In the genomic region with DNA sequence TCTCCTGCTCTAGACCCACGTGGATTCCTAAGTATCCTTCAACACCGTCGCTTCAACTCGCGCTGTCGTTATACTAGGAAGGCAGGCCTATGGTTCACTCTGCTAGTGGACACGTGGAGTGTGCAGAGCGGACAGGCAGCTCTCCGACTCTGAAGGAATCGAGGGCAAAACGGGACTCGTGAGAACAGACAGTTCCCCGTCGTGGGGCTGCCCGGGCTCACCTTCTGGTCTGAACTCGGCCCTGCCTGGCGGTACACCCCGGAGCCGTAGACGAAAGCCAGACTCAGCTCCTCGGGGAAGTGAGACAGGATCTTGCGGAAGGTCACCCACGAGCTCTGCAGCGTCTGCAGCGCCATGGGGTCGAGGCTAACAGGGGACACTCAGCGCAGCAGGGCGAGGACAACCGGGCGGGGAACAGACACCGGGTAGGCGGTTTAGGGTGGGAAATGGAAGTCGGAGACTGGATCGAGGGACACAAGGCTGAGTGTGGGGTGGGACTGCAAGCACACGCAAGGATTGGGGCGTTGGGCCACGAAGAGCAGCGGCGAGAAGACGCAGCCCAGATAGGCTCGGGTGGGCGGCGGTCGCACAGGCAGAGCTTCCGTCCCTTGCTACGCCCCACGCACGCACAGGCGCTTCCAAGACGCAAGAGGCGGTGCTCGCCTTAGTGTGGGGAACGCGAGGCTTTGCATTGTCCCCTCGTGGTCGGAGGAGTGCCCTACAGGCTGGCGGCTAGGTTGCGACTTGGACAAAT, we compare ENCODE assay signal across 1 cellular context.
TF ChIP-seq lines count a peak whose summit lies in the region.

A gene with protein sequence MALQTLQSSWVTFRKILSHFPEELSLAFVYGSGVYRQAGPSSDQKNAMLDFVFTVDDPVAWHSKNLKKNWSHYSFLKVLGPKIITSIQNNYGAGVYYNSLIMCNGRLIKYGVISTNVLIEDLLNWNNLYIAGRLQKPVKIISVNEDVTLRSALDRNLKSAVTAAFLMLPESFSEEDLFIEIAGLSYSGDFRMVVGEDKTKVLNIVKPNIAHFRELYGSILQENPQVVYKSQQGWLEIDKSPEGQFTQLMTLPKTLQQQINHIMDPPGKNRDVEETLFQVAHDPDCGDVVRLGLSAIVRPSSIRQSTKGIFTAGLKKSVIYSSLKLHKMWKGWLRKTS (minus strand): TSS at position 605 of the 754 bp plus-strand sequence. CDS start 249 bp downstream, at position 356.

TF ChIP-seq in K562, 482 proteins besides CTCF, POLR2A, EP300 and RAD21 (continued from another document and continues in another):
- TF ChIP-seq, protein P1, sequence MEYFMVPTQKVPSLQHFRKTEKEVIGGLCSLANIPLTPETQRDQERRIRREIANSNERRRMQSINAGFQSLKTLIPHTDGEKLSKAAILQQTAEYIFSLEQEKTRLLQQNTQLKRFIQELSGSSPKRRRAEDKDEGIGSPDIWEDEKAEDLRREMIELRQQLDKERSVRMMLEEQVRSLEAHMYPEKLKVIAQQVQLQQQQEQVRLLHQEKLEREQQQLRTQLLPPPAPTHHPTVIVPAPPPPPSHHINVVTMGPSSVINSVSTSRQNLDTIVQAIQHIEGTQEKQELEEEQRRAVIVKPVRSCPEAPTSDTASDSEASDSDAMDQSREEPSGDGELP (CRISPR knock-in tag; IDR thresholded peaks at IDR 0.05; ENCODE audit: borderline replicate concordance), result peak; percentile 85; the same call in 1 of the 2 replicates
- TF ChIP-seq POLR2AphosphoS2 (IDR thresholded peaks at IDR 0.05; ENCODE audit: low read length), result no peak
- TF ChIP-seq FOXJ2 (tag; IDR thresholded peaks at IDR 0.05), result no peak; the same call in 1 of the 2 replicates
- TF ChIP-seq, protein P2, sequence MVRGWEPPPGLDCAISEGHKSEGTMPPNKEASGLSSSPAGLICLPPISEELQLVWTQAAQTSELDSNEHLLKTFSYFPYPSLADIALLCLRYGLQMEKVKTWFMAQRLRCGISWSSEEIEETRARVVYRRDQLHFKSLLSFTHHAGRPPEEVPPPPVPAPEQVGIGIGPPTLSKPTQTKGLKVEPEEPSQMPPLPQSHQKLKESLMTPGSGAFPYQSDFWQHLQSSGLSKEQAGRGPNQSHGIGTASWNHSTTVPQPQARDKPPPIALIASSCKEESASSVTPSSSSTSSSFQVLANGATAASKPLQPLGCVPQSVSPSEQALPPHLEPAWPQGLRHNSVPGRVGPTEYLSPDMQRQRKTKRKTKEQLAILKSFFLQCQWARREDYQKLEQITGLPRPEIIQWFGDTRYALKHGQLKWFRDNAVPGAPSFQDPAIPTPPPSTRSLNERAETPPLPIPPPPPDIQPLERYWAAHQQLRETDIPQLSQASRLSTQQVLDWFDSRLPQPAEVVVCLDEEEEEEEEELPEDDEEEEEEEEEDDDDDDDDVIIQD (CRISPR knock-in tag; IDR thresholded peaks at IDR 0.05), result no peak
- no peak for TF ChIP-seq HNRNPL (IDR thresholded peaks at IDR 0.05; ENCODE audit: low read depth, low read length)
- TF ChIP-seq NR1H2 (CRISPR knock-in tag; IDR thresholded peaks at IDR 0.05), result no peak
- peak in 1 of 2 experiments; percentile 83; a peak in 1 of 4 replicates for TF ChIP-seq KDM4B (IDR thresholded peaks at IDR 0.05; ENCODE audit: borderline replicate concordance in 2 of 2, low read depth in 1 of 2)
- TF ChIP-seq, protein P3, sequence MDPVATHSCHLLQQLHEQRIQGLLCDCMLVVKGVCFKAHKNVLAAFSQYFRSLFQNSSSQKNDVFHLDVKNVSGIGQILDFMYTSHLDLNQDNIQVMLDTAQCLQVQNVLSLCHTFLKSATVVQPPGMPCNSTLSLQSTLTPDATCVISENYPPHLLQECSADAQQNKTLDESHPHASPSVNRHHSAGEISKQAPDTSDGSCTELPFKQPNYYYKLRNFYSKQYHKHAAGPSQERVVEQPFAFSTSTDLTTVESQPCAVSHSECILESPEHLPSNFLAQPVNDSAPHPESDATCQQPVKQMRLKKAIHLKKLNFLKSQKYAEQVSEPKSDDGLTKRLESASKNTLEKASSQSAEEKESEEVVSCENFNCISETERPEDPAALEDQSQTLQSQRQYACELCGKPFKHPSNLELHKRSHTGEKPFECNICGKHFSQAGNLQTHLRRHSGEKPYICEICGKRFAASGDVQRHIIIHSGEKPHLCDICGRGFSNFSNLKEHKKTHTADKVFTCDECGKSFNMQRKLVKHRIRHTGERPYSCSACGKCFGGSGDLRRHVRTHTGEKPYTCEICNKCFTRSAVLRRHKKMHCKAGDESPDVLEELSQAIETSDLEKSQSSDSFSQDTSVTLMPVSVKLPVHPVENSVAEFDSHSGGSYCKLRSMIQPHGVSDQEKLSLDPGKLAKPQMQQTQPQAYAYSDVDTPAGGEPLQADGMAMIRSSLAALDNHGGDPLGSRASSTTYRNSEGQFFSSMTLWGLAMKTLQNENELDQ (CRISPR knock-in tag; IDR thresholded peaks at IDR 0.05; ENCODE audit: borderline replicate concordance), result peak; percentile 19; the same call in 1 of the 2 replicates
- TF ChIP-seq YY1 (IDR thresholded peaks at IDR 0.05; ENCODE audit: borderline replicate concordance in 1 of 3, control insufficient read depth in 1 of 3, extremely low read depth in 1 of 3, insufficient read depth in 3 of 3, insufficient read length in 1 of 3, insufficient replicate concordance in 2 of 3, low read depth in 1 of 3, low read length in 2 of 3), result peak in 2 of 3 experiments; percentile 59 to 62
- no peak for TF ChIP-seq HDGF (IDR thresholded peaks at IDR 0.05)
- TF ChIP-seq SUPT5H (IDR thresholded peaks at IDR 0.05), result peak; percentile 98
- peak; percentile 96 for TF ChIP-seq FOXP1 (CRISPR knock-in tag; IDR thresholded peaks at IDR 0.05)
- TF ChIP-seq, protein P4, sequence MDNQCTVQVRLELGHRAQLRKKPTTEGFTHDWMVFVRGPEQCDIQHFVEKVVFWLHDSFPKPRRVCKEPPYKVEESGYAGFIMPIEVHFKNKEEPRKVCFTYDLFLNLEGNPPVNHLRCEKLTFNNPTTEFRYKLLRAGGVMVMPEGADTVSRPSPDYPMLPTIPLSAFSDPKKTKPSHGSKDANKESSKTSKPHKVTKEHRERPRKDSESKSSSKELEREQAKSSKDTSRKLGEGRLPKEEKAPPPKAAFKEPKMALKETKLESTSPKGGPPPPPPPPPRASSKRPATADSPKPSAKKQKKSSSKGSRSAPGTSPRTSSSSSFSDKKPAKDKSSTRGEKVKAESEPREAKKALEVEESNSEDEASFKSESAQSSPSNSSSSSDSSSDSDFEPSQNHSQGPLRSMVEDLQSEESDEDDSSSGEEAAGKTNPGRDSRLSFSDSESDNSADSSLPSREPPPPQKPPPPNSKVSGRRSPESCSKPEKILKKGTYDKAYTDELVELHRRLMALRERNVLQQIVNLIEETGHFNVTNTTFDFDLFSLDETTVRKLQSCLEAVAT (IDR thresholded peaks at IDR 0.05), result peak; percentile 24 to 86; a peak in 2 of 4 replicates
- 0 out of 2 replicates have a peak, but pooled peaks have one; percentile 53 for TF ChIP-seq RNF2 (IDR thresholded peaks at IDR 0.05)
- peak; percentile 86 for TF ChIP-seq SIN3B (IDR thresholded peaks at IDR 0.05; ENCODE audit: low read depth)
- TF ChIP-seq, protein P5, sequence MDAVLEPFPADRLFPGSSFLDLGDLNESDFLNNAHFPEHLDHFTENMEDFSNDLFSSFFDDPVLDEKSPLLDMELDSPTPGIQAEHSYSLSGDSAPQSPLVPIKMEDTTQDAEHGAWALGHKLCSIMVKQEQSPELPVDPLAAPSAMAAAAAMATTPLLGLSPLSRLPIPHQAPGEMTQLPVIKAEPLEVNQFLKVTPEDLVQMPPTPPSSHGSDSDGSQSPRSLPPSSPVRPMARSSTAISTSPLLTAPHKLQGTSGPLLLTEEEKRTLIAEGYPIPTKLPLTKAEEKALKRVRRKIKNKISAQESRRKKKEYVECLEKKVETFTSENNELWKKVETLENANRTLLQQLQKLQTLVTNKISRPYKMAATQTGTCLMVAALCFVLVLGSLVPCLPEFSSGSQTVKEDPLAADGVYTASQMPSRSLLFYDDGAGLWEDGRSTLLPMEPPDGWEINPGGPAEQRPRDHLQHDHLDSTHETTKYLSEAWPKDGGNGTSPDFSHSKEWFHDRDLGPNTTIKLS (IDR thresholded peaks at IDR 0.05; ENCODE audit: borderline replicate concordance, low read depth), result peak; percentile 71
- no peak; the same call in none of the 2 replicates for TF ChIP-seq TOE1 (IDR thresholded peaks at IDR 0.05; ENCODE audit: borderline replicate concordance)
- peak; percentile 81; the same call in 1 of the 2 replicates for TF ChIP-seq TOE1 (CRISPR knock-in tag; IDR thresholded peaks at IDR 0.05; ENCODE audit: borderline replicate concordance, low read depth)
- peak; percentile 68 for TF ChIP-seq NFIC (IDR thresholded peaks at IDR 0.05)
- TF ChIP-seq RCOR1 (IDR thresholded peaks at IDR 0.05; ENCODE audit: borderline replicate concordance in 1 of 2, low read depth in 2 of 2, low read length in 2 of 2), result peak in 1 of 2 experiments; percentile 75; a peak in 1 of 4 replicates
- TF ChIP-seq, protein P6, sequence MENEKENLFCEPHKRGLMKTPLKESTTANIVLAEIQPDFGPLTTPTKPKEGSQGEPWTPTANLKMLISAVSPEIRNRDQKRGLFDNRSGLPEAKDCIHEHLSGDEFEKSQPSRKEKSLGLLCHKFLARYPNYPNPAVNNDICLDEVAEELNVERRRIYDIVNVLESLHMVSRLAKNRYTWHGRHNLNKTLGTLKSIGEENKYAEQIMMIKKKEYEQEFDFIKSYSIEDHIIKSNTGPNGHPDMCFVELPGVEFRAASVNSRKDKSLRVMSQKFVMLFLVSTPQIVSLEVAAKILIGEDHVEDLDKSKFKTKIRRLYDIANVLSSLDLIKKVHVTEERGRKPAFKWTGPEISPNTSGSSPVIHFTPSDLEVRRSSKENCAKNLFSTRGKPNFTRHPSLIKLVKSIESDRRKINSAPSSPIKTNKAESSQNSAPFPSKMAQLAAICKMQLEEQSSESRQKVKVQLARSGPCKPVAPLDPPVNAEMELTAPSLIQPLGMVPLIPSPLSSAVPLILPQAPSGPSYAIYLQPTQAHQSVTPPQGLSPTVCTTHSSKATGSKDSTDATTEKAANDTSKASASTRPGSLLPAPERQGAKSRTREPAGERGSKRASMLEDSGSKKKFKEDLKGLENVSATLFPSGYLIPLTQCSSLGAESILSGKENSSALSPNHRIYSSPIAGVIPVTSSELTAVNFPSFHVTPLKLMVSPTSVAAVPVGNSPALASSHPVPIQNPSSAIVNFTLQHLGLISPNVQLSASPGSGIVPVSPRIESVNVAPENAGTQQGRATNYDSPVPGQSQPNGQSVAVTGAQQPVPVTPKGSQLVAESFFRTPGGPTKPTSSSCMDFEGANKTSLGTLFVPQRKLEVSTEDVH (IDR thresholded peaks at IDR 0.05; ENCODE audit: low read depth, partially characterized antibody), result no peak
- no peak for TF ChIP-seq MCM5 (IDR thresholded peaks at IDR 0.05; ENCODE audit: low read depth)
- no peak for TF ChIP-seq ZNF589 (CRISPR knock-in tag; IDR thresholded peaks at IDR 0.05; ENCODE audit: low read depth)
- no peak for TF ChIP-seq CEBPG (CRISPR knock-in tag; IDR thresholded peaks at IDR 0.05)
- TF ChIP-seq CEBPG (tag; conservative IDR thresholded peaks at IDR 0.05 in 1 of 2, IDR thresholded peaks at IDR 0.05 in 1 of 2), result no peak
- peak; percentile 53; the same call in 1 of the 2 replicates for TF ChIP-seq KLF13 (tag; IDR thresholded peaks at IDR 0.05; ENCODE audit: borderline replicate concordance, low read depth)
- TF ChIP-seq, protein P7, sequence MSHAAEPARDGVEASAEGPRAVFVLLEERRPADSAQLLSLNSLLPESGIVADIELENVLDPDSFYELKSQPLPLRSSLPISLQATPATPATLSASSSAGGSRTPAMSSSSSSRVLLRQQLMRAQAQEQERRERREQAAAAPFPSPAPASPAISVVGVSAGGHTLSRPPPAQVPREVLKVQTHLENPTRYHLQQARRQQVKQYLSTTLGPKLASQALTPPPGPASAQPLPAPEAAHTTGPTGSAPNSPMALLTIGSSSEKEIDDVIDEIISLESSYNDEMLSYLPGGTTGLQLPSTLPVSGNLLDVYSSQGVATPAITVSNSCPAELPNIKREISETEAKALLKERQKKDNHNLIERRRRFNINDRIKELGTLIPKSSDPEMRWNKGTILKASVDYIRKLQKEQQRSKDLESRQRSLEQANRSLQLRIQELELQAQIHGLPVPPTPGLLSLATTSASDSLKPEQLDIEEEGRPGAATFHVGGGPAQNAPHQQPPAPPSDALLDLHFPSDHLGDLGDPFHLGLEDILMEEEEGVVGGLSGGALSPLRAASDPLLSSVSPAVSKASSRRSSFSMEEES (CRISPR knock-in tag; IDR thresholded peaks at IDR 0.05), result no peak
- peak; percentile 81 for TF ChIP-seq ATF7 (IDR thresholded peaks at IDR 0.05)
- TF ChIP-seq, protein P8, sequence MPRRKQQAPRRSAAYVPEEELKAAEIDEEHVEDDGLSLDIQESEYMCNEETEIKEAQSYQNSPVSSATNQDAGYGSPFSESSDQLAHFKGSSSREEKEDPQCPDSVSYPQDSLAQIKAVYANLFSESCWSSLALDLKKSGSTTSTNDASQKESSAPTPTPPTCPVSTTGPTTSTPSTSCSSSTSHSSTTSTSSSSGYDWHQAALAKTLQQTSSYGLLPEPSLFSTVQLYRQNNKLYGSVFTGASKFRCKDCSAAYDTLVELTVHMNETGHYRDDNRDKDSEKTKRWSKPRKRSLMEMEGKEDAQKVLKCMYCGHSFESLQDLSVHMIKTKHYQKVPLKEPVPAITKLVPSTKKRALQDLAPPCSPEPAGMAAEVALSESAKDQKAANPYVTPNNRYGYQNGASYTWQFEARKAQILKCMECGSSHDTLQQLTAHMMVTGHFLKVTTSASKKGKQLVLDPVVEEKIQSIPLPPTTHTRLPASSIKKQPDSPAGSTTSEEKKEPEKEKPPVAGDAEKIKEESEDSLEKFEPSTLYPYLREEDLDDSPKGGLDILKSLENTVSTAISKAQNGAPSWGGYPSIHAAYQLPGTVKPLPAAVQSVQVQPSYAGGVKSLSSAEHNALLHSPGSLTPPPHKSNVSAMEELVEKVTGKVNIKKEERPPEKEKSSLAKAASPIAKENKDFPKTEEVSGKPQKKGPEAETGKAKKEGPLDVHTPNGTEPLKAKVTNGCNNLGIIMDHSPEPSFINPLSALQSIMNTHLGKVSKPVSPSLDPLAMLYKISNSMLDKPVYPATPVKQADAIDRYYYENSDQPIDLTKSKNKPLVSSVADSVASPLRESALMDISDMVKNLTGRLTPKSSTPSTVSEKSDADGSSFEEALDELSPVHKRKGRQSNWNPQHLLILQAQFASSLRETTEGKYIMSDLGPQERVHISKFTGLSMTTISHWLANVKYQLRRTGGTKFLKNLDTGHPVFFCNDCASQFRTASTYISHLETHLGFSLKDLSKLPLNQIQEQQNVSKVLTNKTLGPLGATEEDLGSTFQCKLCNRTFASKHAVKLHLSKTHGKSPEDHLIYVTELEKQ (CRISPR knock-in tag; IDR thresholded peaks at IDR 0.05), result no peak
- TF ChIP-seq, protein P9, sequence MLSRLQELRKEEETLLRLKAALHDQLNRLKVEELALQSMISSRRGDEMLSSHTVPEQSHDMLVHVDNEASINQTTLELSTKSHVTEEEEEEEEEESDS (CRISPR knock-in tag; IDR thresholded peaks at IDR 0.05), result no peak
- peak; percentile 85 for TF ChIP-seq ZBED1 (IDR thresholded peaks at IDR 0.05)
- peak; percentile 95 for TF ChIP-seq TAF1 (IDR thresholded peaks at IDR 0.05; ENCODE audit: control insufficient read depth, extremely low read depth, insufficient read depth, low read length, severe bottlenecking)
- peak; percentile 92; the same call in 1 of the 2 replicates for TF ChIP-seq MTA3 (IDR thresholded peaks at IDR 0.05; ENCODE audit: borderline replicate concordance)
- TF ChIP-seq LCOR (CRISPR knock-in tag; IDR thresholded peaks at IDR 0.05), result peak; percentile 90; the same call in 1 of the 2 replicates
- TF ChIP-seq ZNF696 (CRISPR knock-in tag; conservative IDR thresholded peaks at IDR 0.05), result no peak
- TF ChIP-seq NR2C2 (CRISPR knock-in tag; IDR thresholded peaks at IDR 0.05), result no peak; the same call in none of the 2 replicates
- peak; percentile 58; the same call in 1 of the 2 replicates for TF ChIP-seq NR2C2 (tag; IDR thresholded peaks at IDR 0.05)
- 0 out of 2 replicates have a peak, but pooled peaks have one; percentile 24 for TF ChIP-seq SMARCA5 (IDR thresholded peaks at IDR 0.05)
- TF ChIP-seq ZNF212 (CRISPR knock-in tag; IDR thresholded peaks at IDR 0.05), result no peak
- peak; percentile 84 for TF ChIP-seq SP1 (CRISPR knock-in tag; IDR thresholded peaks at IDR 0.05)
- TF ChIP-seq TARDBP (IDR thresholded peaks at IDR 0.05), result peak; percentile 44; the same call in 1 of the 2 replicates
